Comparison of ENCODE assay signal across 6 cellular contexts in the genomic region with DNA sequence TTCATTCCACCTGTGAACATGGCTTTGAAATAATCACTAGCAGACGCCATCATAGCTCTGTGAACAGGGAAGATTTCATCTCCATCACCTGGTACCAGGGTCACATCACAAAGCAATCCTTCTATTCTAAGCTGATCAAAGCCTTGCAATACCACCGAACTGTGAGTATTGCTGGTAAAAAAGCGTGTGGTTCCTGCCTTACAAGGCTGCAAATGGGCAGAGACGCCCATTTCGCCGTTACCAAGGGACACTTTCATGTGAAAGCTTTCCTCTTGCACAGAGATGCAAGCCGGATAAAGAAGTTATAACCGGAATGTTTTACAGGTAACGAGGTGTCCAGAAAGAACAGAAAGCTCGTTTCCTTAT. TPM values are rescaled to one million over a fixed set of nuclear protein-coding genes. Genes with fewer than 3 reads are reported as not detected.
DNase-seq lines count a peak whose midpoint lies in the region; ATAC-seq and TF ChIP-seq lines count a peak whose summit lies in the region.

No MANE protein-coding gene starts in this region.

- H3K4me3 Mint-ChIP-seq in activated CD8-positive, alpha-beta T cell treated with anti-CD3 and anti-CD28 coated beads, Interleukin-2, amount 10 ng/mL, durations not matched to agents 7 days and 5 days: peak overlapping the region; percentile 89

- POLR2A ChIA-PET in AG04450 (lab: Yijun Ruan, JAX): interaction anchor here (1.2 kb wide), 1 partner anchor 9 kb away, joined by 5 read pairs; no protein-coding TSS in a partner anchor
- POLR2A ChIA-PET in activated CD8-positive, alpha-beta T cell treated with anti-CD3 and anti-CD28 coated beads, Interleukin-2, amount 10 ng/mL, durations not matched to agents 7 days and 5 days (lab: Charles Lee): interaction anchor here (0.6 to 2.7 kb wide), 3 partner anchors 23 to 404 kb away, joined by 3 to 15 read pairs (median 3); no protein-coding TSS in a partner anchor

- H3K4me1 Mint-ChIP-seq in activated CD8-positive, alpha-beta T cell treated with anti-CD3 and anti-CD28 coated beads, Interleukin-2, amount 10 ng/mL, durations not matched to agents 7 days and 5 days (ENCODE audit: low read depth): peaks cover 46% of the 10 kb centered on the region

- H3K36me3 Mint-ChIP-seq in activated CD8-positive, alpha-beta T cell treated with anti-CD3 and anti-CD28 coated beads, Interleukin-2, amount 10 ng/mL, durations not matched to agents 7 days and 5 days (ENCODE audit: low read depth): peaks cover 38% of the 10 kb centered on the region

- TF ChIP-seq CTCF in AG04450 (IDR thresholded peaks at IDR 0.05; ENCODE audit: low read depth, low read length) (no peak), lower lobe of right lung (IDR thresholded peaks at IDR 0.05) (no peak)

- CTCF ChIA-PET in AG04450 (lab: Charles Lee): interaction anchor here (1.1 to 3.8 kb wide), 7 partner anchors 9 to 454 kb away, joined by 3 to 28 read pairs (median 4); no protein-coding TSS in a partner anchor
- CTCF ChIA-PET in activated CD8-positive, alpha-beta T cell treated with anti-CD3 and anti-CD28 coated beads, Interleukin-2, amount 10 ng/mL, durations not matched to agents 7 days and 5 days (lab: Charles Lee): interaction anchor here (0.8 to 8.2 kb wide), 12 partner anchors 9 to 456 kb away, joined by 3 to 123 read pairs (median 4); no protein-coding TSS in a partner anchor

- H3K4me1 ChIP-seq in HAP-1 (peaks cover 6% of the 10 kb centered on the region), lower lobe of right lung (peaks cover 54% of the 10 kb centered on the region)

- H3K27ac ChIP-seq in AG04450 (ENCODE audit: low read depth, low read length): peak overlapping the region; percentile 81
- H3K27ac ChIP-seq in lower lobe of right lung: peak overlapping the region; percentile 99

- intact Hi-C loops in lower lobe of right lung (cut with DNase I): loop anchor here (10.0 kb wide), 1 partner anchor 470 kb away; a partner anchor contains a TSS

- in situ Hi-C loops in HAP-1 (cut with MboI; ENCODE audit: low sequenced_read_pairs): loop anchor here (10.0 kb wide), 1 partner anchor 460 kb away; no protein-coding TSS in a partner anchor

- peak; percentile 20 for ATAC-seq in activated CD8-positive, alpha-beta T cell treated with anti-CD3 and anti-CD28 coated beads, Interleukin-2, amount 10 ng/mL, durations not matched to agents 7 days and 5 days
- ATAC-seq in lower lobe of right lung: peak; percentile 4 to 21

- H3K4me3 ChIP-seq in AG04450 (ENCODE audit: low read depth, low read length): peak overlapping the region; percentile 84
- H3K4me3 ChIP-seq in HAP-1: peak overlapping the region; percentile 75
- H3K4me3 ChIP-seq in lower lobe of right lung: peak overlapping the region; percentile 86

- no peak for DNase-seq in AG04450 (ENCODE audit: low read depth, low spot score)
- DNase-seq in HAP-1 (ENCODE audit: low spot score in 2 of 2): no peak
- no peak for DNase-seq in activated CD8-positive, alpha-beta T cell treated with anti-CD3 and anti-CD28 coated beads, Interleukin-2, amount 10 ng/mL, durations not matched to agents 7 days and 5 days
- DNase-seq in lower lobe of right lung: no peak
- DNase-seq in activated CD4-positive, CD25-positive, alpha-beta regulatory T cell treated with anti-CD3 and anti-CD28 coated beads, Interleukin-2, amount 50 U/mL, for 72 hours: no peak
- no peak for DNase-seq in SW480 (ENCODE audit: low spot score)

- H3K27ac Mint-ChIP-seq in activated CD8-positive, alpha-beta T cell treated with anti-CD3 and anti-CD28 coated beads, Interleukin-2, amount 10 ng/mL, durations not matched to agents 7 days and 5 days: peak overlapping the region; percentile 91

- H3K27me3 Mint-ChIP-seq in activated CD8-positive, alpha-beta T cell treated with anti-CD3 and anti-CD28 coated beads, Interleukin-2, amount 10 ng/mL, durations not matched to agents 7 days and 5 days (ENCODE audit: low read depth): peaks cover 9% of the 10 kb centered on the region

- no peaks in the 10 kb centered on the region; the same call in 1 of the 2 replicates for H3K9me3 ChIP-seq in AG04450 (ENCODE audit: control insufficient read depth, insufficient read depth, low read length)
- no peaks in the 10 kb centered on the region for H3K9me3 ChIP-seq in HAP-1
- no peaks in the 10 kb centered on the region for H3K9me3 ChIP-seq in lower lobe of right lung

- H3K36me3 ChIP-seq in HAP-1 (replicated peaks) (peaks cover 5% of the 10 kb centered on the region; the same call in 1 of the 2 replicates), lower lobe of right lung (peaks cover 11% of the 10 kb centered on the region)

- no peaks in the 10 kb centered on the region for H3K9me3 Mint-ChIP-seq in activated CD8-positive, alpha-beta T cell treated with anti-CD3 and anti-CD28 coated beads, Interleukin-2, amount 10 ng/mL, durations not matched to agents 7 days and 5 days (ENCODE audit: insufficient read depth)

- H3K27me3 ChIP-seq in AG04450 (ENCODE audit: control insufficient read depth, insufficient read depth, low read length) (no peaks in the 10 kb centered on the region), HAP-1 (ENCODE audit: low read depth) (no peaks in the 10 kb centered on the region), lower lobe of right lung (ENCODE audit: low read depth) (no peaks in the 10 kb centered on the region)

RNA-seq across cellular contexts. Expression of a gene that starts 0.6 kb away (rescaled TPM):
- 32.4 and 42.2 TPM in 2 replicates for polyA plus RNA-seq in AG04450 (2011; rRNA removed)
- polyA minus RNA-seq in AG04450 (2011; rRNA and poly(A)+ RNA removed): 37.1 and 54.5 TPM in 2 replicates
- total RNA-seq in activated CD8-positive, alpha-beta T cell treated with anti-CD3 and anti-CD28 coated beads, Interleukin-2, amount 10 ng/mL, durations not matched to agents 7 days and 5 days: 10 to 100 TPM; 17.9 to 18.8 TPM
- 22.7 TPM for total RNA-seq in lower lobe of right lung

RNA-seq across cellular contexts. Expression of a gene that starts 16.1 kb away (rescaled TPM):
- polyA plus RNA-seq in AG04450 (2011; rRNA removed): not detected in 2 replicates
- polyA minus RNA-seq in AG04450 (2011; rRNA and poly(A)+ RNA removed): not detected in 2 replicates
- total RNA-seq in activated CD8-positive, alpha-beta T cell treated with anti-CD3 and anti-CD28 coated beads, Interleukin-2, amount 10 ng/mL, durations not matched to agents 7 days and 5 days: not detected
- not detected for total RNA-seq in lower lobe of right lung

RNA-seq across cellular contexts. Expression of a gene that starts 29.5 kb away (rescaled TPM):
- polyA plus RNA-seq in AG04450 (2011; rRNA removed): not detected in 2 replicates
- polyA minus RNA-seq in AG04450 (2011; rRNA and poly(A)+ RNA removed): not detected in 2 replicates
- total RNA-seq in activated CD8-positive, alpha-beta T cell treated with anti-CD3 and anti-CD28 coated beads, Interleukin-2, amount 10 ng/mL, durations not matched to agents 7 days and 5 days: not detected
- not detected for total RNA-seq in lower lobe of right lung

RNA-seq across cellular contexts. Expression of a gene that starts 33.3 kb away (rescaled TPM):
- not detected in 2 replicates for polyA plus RNA-seq in AG04450 (2011; rRNA removed)
- not detected in 2 replicates for polyA minus RNA-seq in AG04450 (2011; rRNA and poly(A)+ RNA removed)
- not detected for total RNA-seq in activated CD8-positive, alpha-beta T cell treated with anti-CD3 and anti-CD28 coated beads, Interleukin-2, amount 10 ng/mL, durations not matched to agents 7 days and 5 days
- 1.1 TPM for total RNA-seq in lower lobe of right lung

RNA-seq across cellular contexts. Expression of a gene that starts 50.6 kb away (rescaled TPM):
- not detected in 2 replicates for polyA plus RNA-seq in AG04450 (2011; rRNA removed)
- polyA minus RNA-seq in AG04450 (2011; rRNA and poly(A)+ RNA removed): not detected in 2 replicates
- not detected for total RNA-seq in activated CD8-positive, alpha-beta T cell treated with anti-CD3 and anti-CD28 coated beads, Interleukin-2, amount 10 ng/mL, durations not matched to agents 7 days and 5 days
- total RNA-seq in lower lobe of right lung: not detected
